Comparison of ENCODE assay signal across 12 cellular contexts in the genomic region with DNA sequence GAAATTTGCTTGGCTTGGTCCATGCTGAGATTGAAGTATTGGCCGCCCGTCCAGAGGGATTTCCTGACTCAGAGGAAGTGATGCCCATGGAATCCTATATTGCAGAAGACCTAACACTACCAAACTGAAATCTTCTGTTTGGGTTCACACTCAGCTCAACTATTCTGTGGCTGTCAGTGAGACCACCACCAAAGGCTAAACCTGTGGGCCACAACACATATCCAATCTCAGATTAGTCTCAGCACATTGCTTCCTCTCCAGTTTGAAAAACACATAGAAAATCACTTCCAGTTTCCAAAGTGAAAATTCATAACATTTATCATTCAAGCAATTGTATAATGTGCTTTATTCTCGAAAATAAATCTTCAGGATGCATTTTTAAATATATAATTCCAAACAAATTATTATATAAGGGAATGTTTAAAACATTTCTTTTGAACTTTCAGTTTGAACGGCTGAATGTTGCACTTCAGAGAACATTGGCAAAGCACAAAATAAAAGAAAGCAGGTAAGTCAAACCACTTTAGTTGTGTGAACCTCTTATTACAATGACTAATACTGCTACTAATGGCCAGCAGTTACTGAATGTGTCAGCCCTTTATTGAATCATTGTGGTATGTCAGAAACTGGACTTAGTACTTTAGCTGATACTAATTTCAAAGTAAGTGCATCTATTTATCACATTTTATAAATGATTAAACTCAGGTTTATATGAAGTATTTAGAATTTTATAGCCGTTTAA. TPM values are rescaled to one million over a fixed set of nuclear protein-coding genes. Genes with fewer than 3 reads are reported as not detected.
DNase-seq lines count a peak whose midpoint lies in the region; ATAC-seq, FAIRE-seq and TF ChIP-seq lines count a peak whose summit lies in the region.
"Had no signal": no experiment of that assay in that cellular context is flagged by ENCODE, and none has a peak within 500 bp of the region (broad histone marks: within the 10 kb centered on the region; RNA-seq: fewer than 3 reads in every experiment).

No MANE protein-coding gene starts in this region.

- no peak overlapping the region for H3K4me3 Mint-ChIP-seq in activated T-helper 1 cell treated with anti-CD3 and anti-CD28 coated beads, Interleukin-12 subunit alpha, Interleukin-12 subunit beta, Interleukin-2, Interleukin-4 antibody, amounts not matched to agents 30 ng/mL and 10 ng/mL and 1 ng/mL, durations not matched to agents 14 hours and 24 hours and 36 hours
- H3K4me3 Mint-ChIP-seq: stimulated activated effector memory CD8-positive, alpha-beta T cell treated with anti-CD3 and anti-CD28 coated beads, Interleukin-12 subunit alpha, Interleukin-12 subunit beta, amount 100 ng/mL, for 72 hours had no signal

- H3K27me3 Mint-ChIP-seq in activated T-helper 1 cell treated with anti-CD3 and anti-CD28 coated beads, Interleukin-12 subunit alpha, Interleukin-12 subunit beta, Interleukin-2, Interleukin-4 antibody, amounts not matched to agents 30 ng/mL and 10 ng/mL and 1 ng/mL, durations not matched to agents 14 hours and 24 hours and 36 hours (ENCODE audit: insufficient read depth), result no peaks in the 10 kb centered on the region

- intact Hi-C loops in activated T-helper 1 cell treated with anti-CD3 and anti-CD28 coated beads, Interleukin-12 subunit alpha, Interleukin-12 subunit beta, Interleukin-2, Interleukin-4 antibody, amounts not matched to agents 30 ng/mL and 10 ng/mL and 1 ng/mL, durations not matched to agents 14 hours and 24 hours and 36 hours (cut with micrococcal nuclease), result no loop called here

- POLR2A ChIA-PET in HEK293T (lab: Yijun Ruan, JAX), result interaction anchor here (1.5 kb wide), 1 partner anchor 27 kb away, joined by 3 read pairs; no protein-coding TSS in a partner anchor

- no peak overlapping the region for H3K27ac Mint-ChIP-seq in activated T-helper 1 cell treated with anti-CD3 and anti-CD28 coated beads, Interleukin-12 subunit alpha, Interleukin-12 subunit beta, Interleukin-2, Interleukin-4 antibody, amounts not matched to agents 30 ng/mL and 10 ng/mL and 1 ng/mL, durations not matched to agents 14 hours and 24 hours and 36 hours
- H3K27ac Mint-ChIP-seq: stimulated activated effector memory CD8-positive, alpha-beta T cell treated with anti-CD3 and anti-CD28 coated beads, Interleukin-12 subunit alpha, Interleukin-12 subunit beta, amount 100 ng/mL, for 72 hours had no signal

- H3K36me3 Mint-ChIP-seq in activated T-helper 1 cell treated with anti-CD3 and anti-CD28 coated beads, Interleukin-12 subunit alpha, Interleukin-12 subunit beta, Interleukin-2, Interleukin-4 antibody, amounts not matched to agents 30 ng/mL and 10 ng/mL and 1 ng/mL, durations not matched to agents 14 hours and 24 hours and 36 hours (ENCODE audit: low read depth), result no peaks in the 10 kb centered on the region
- H3K36me3 Mint-ChIP-seq: stimulated activated effector memory CD8-positive, alpha-beta T cell treated with anti-CD3 and anti-CD28 coated beads, Interleukin-12 subunit alpha, Interleukin-12 subunit beta, amount 100 ng/mL, for 72 hours had no signal

- peak; percentile 94 for ATAC-seq in GM18519 (IDR thresholded peaks at IDR 0.05; ENCODE audit: low FRiP score, unreplicated experiment)
- peak; percentile 90 for ATAC-seq in GM21786 (IDR thresholded peaks at IDR 0.05; ENCODE audit: unreplicated experiment)
- ATAC-seq in HG03565 (IDR thresholded peaks at IDR 0.05; ENCODE audit: unreplicated experiment), result peak; percentile 86
- ATAC-seq: stimulated activated effector memory CD8-positive, alpha-beta T cell treated with anti-CD3 and anti-CD28 coated beads, Interleukin-12 subunit alpha, Interleukin-12 subunit beta, amount 100 ng/mL, for 72 hours had no signal

- CTCF ChIA-PET in HEK293T (lab: Yijun Ruan, JAX), result no interaction called here

- DNase-seq in activated CD4-positive, CD25-positive, alpha-beta regulatory T cell treated with anti-CD3 and anti-CD28 coated beads, Interleukin-2, amount 50 U/mL, for 72 hours, result no peak
- no peak for DNase-seq in activated CD4-positive, alpha-beta T cell treated with anti-CD3 and anti-CD28 coated beads for 1 hour
- no peak for DNase-seq in HEK293T (ENCODE audit: extremely low spot score)
- no peak for DNase-seq in activated T-helper 1 cell treated with anti-CD3 and anti-CD28 coated beads, Interleukin-12 subunit alpha, Interleukin-12 subunit beta, Interleukin-2, Interleukin-4 antibody, amounts not matched to agents 30 ng/mL and 10 ng/mL and 1 ng/mL, durations not matched to agents 14 hours and 24 hours and 36 hours (ENCODE audit: low spot score)
- DNase-seq: COR-L47, midbrain, NCI-H345 had no signal

- H3K9me3 Mint-ChIP-seq in activated T-helper 1 cell treated with anti-CD3 and anti-CD28 coated beads, Interleukin-12 subunit alpha, Interleukin-12 subunit beta, Interleukin-2, Interleukin-4 antibody, amounts not matched to agents 30 ng/mL and 10 ng/mL and 1 ng/mL, durations not matched to agents 14 hours and 24 hours and 36 hours, result no peaks in the 10 kb centered on the region
- H3K9me3 Mint-ChIP-seq: stimulated activated effector memory CD8-positive, alpha-beta T cell treated with anti-CD3 and anti-CD28 coated beads, Interleukin-12 subunit alpha, Interleukin-12 subunit beta, amount 100 ng/mL, for 72 hours had no signal

- H3K4me1 Mint-ChIP-seq in activated T-helper 1 cell treated with anti-CD3 and anti-CD28 coated beads, Interleukin-12 subunit alpha, Interleukin-12 subunit beta, Interleukin-2, Interleukin-4 antibody, amounts not matched to agents 30 ng/mL and 10 ng/mL and 1 ng/mL, durations not matched to agents 14 hours and 24 hours and 36 hours (ENCODE audit: low read depth), result no peaks in the 10 kb centered on the region
- H3K4me1 Mint-ChIP-seq: stimulated activated effector memory CD8-positive, alpha-beta T cell treated with anti-CD3 and anti-CD28 coated beads, Interleukin-12 subunit alpha, Interleukin-12 subunit beta, amount 100 ng/mL, for 72 hours had no signal

- peak; percentile 94 for FAIRE-seq in islet of Langerhans (lab: Jason Lieb, UNC)

TF ChIP-seq in HEK293T, 16 proteins besides CTCF, POLR2A, EP300 and RAD21:
- no peak for TF ChIP-seq HDGF (IDR thresholded peaks at IDR 0.05; ENCODE audit: borderline replicate concordance)
- TF ChIP-seq NFRKB (IDR thresholded peaks at IDR 0.05), result no peak
- TF ChIP-seq ELF4 (IDR thresholded peaks at IDR 0.05), result no peak
- no peak for TF ChIP-seq CTBP1 (IDR thresholded peaks at IDR 0.05; ENCODE audit: borderline replicate concordance)
- no peak for TF ChIP-seq ZNF384 (IDR thresholded peaks at IDR 0.05)
- no peak for TF ChIP-seq FOXA1 (IDR thresholded peaks at IDR 0.05)
- no peak for TF ChIP-seq ARNT (IDR thresholded peaks at IDR 0.05)
- no peak for TF ChIP-seq TARDBP (IDR thresholded peaks at IDR 0.05)
- no peak for TF ChIP-seq FOXK2 (IDR thresholded peaks at IDR 0.05)
- TF ChIP-seq LEF1 (IDR thresholded peaks at IDR 0.05; ENCODE audit: borderline replicate concordance), result no peak
- no peak for TF ChIP-seq SP1 (IDR thresholded peaks at IDR 0.05)
- no peak for TF ChIP-seq PKNOX1 (IDR thresholded peaks at IDR 0.05)
- TF ChIP-seq L3MBTL2 (conservative IDR thresholded peaks at IDR 0.05), result no peak
- TF ChIP-seq FOXM1 (IDR thresholded peaks at IDR 0.05; ENCODE audit: borderline replicate concordance), result no peak
- TF ChIP-seq SUZ12 (IDR thresholded peaks at IDR 0.05), result no peak
- no peak for TF ChIP-seq BHLHE40 (IDR thresholded peaks at IDR 0.05; ENCODE audit: borderline replicate concordance)

RNA-seq across cellular contexts. Expression of gene GUCY1A1, which starts 37.0 kb away (rescaled TPM):
- total RNA-seq in activated T-helper 1 cell treated with anti-CD3 and anti-CD28 coated beads, Interleukin-12 subunit alpha, Interleukin-12 subunit beta, Interleukin-2, Interleukin-4 antibody, amounts not matched to agents 30 ng/mL and 10 ng/mL and 1 ng/mL, durations not matched to agents 14 hours and 24 hours and 36 hours, result 0.08 TPM in 1 of 2 replicates, not detected in the other

RNA-seq across cellular contexts. Expression of gene GUCY1B1, which starts 55.2 kb away (rescaled TPM):
- total RNA-seq in activated T-helper 1 cell treated with anti-CD3 and anti-CD28 coated beads, Interleukin-12 subunit alpha, Interleukin-12 subunit beta, Interleukin-2, Interleukin-4 antibody, amounts not matched to agents 30 ng/mL and 10 ng/mL and 1 ng/mL, durations not matched to agents 14 hours and 24 hours and 36 hours, result 0.26 and 0.29 TPM in 2 replicates
